8 cellular contexts compared by ENCODE assay signal in the genomic region with DNA sequence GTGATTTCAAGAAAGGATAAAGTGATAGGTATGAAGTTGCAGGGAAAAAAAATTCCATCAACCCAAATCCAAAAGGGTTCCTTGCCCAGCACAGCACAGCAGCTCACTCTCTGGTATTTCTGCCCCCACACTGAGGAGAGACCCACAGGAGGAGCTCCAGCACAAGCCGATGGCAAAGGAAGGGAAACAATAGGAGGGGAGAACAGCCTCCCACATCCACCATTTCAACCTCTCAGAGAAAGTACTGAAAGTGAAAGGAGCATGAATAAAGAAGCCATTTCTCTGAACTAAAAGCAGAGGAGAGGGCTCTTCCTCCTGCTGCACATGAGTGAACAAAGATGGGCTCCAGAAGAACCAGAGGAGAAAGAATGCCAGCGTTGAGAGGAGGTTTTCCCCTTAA. TPM values are rescaled to one million over a fixed set of nuclear protein-coding genes. Genes with fewer than 3 reads are reported as not detected.
DNase-seq lines count a peak whose midpoint lies in the region; ATAC-seq, FAIRE-seq and TF ChIP-seq lines count a peak whose summit lies in the region.

No MANE protein-coding gene starts in this region.

- H3K4me3 ChIP-seq in ACC112 (ENCODE audit: low read depth, low read length) (peak overlapping the region; percentile 28), aorta (ENCODE audit: low read length in 2 of 2) (no peak overlapping the region)

- H3K4me1 ChIP-seq in ACC112 (ENCODE audit: control insufficient read depth, insufficient read depth, low read length, unreplicated experiment): peaks cover 48% of the 10 kb centered on the region
- H3K4me1 ChIP-seq in aorta (ENCODE audit: control insufficient read depth in 1 of 2, insufficient read depth in 2 of 2, low read length in 2 of 2): no peaks in the 10 kb centered on the region

- no peak for TF ChIP-seq CTCF in D721Med (IDR thresholded peaks at IDR 0.05; ENCODE audit: insufficient read depth, missing control alignments)

- H3K9me3 ChIP-seq in aorta (ENCODE audit: control insufficient read depth, low read length): no peaks in the 10 kb centered on the region

- no peaks in the 10 kb centered on the region for H3K27me3 Mint-ChIP-seq in activated T-cell treated with anti-CD3 and anti-CD28 coated beads, Interleukin-2, amount 50 U/mL, for 72 hours (ENCODE audit: low read depth)
- peaks cover 0 to 4% (median 3%) of the 10 kb centered on the region in 3 donors for H3K27me3 Mint-ChIP-seq in immature natural killer cell (ENCODE audit: low read depth in 3 of 3)

- H3K9me3 Mint-ChIP-seq in activated T-cell treated with anti-CD3 and anti-CD28 coated beads, Interleukin-2, amount 50 U/mL, for 72 hours: no peaks in the 10 kb centered on the region
- H3K9me3 Mint-ChIP-seq in immature natural killer cell: no peaks in the 10 kb centered on the region

- WGBS in aorta, 2 donors: 24% methylated on average over 2 of the region's 2 CpGs

- H3K36me3 Mint-ChIP-seq in activated T-cell treated with anti-CD3 and anti-CD28 coated beads, Interleukin-2, amount 50 U/mL, for 72 hours (ENCODE audit: insufficient read depth in 2 of 2): no peaks in the 10 kb centered on the region
- H3K36me3 Mint-ChIP-seq in immature natural killer cell: no peaks in the 10 kb centered on the region

- peaks cover 52% of the 10 kb centered on the region for H3K4me1 Mint-ChIP-seq in activated T-cell treated with anti-CD3 and anti-CD28 coated beads, Interleukin-2, amount 50 U/mL, for 72 hours (ENCODE audit: low read depth)
- H3K4me1 Mint-ChIP-seq in immature natural killer cell: peaks cover 5 to 15% of the 10 kb centered on the region in 2 donors

- FAIRE-seq in D721Med (lab: Jason Lieb, UNC): no peak

- DNase-seq in activated T-cell treated with anti-CD3 and anti-CD28 coated beads, Interleukin-2, amount 50 U/mL, for 72 hours: peak in 1 of 2 donors; percentile 15
- no peak for DNase-seq in immature natural killer cell
- DNase-seq in aorta: no peak
- DNase-seq in AML-193 (lab: John Stamatoyannopoulos, UW): no peak
- DNase-seq in D721Med (ENCODE audit: insufficient read length, low spot score): no peak

- no peaks in the 10 kb centered on the region for H3K27me3 ChIP-seq in ACC112 (ENCODE audit: insufficient read depth, low read length)
- H3K27me3 ChIP-seq in aorta (ENCODE audit: control insufficient read depth in 1 of 2, insufficient read depth in 2 of 2, low read length in 1 of 2): no peaks in the 10 kb centered on the region

- intact Hi-C loops in aorta (cut with DNase I): loop anchor here in 1 of 2 donors (5.0 kb wide), 1 partner anchor 365 kb away; no protein-coding TSS in a partner anchor

- H3K27ac ChIP-seq in ACC112 (ENCODE audit: low read depth, low read length) (peak overlapping the region; percentile 55), aorta (ENCODE audit: low read depth in 1 of 2, low read length in 2 of 2) (no peak overlapping the region)

- H3K27ac Mint-ChIP-seq in activated T-cell treated with anti-CD3 and anti-CD28 coated beads, Interleukin-2, amount 50 U/mL, for 72 hours: peak overlapping the region; percentile 2
- H3K27ac Mint-ChIP-seq in immature natural killer cell: peak overlapping the region in 1 of 6 donors; percentile 42

- H3K4me3 Mint-ChIP-seq in activated T-cell treated with anti-CD3 and anti-CD28 coated beads, Interleukin-2, amount 50 U/mL, for 72 hours: peak overlapping the region; percentile 75 to 84
- peak overlapping the region in 3 of 5 donors; percentile 53 to 70 (median 59) for H3K4me3 Mint-ChIP-seq in immature natural killer cell

- no peaks in the 10 kb centered on the region for H3K79me2 ChIP-seq in ACC112 (ENCODE audit: control insufficient read depth, insufficient read depth, low read length, unreplicated experiment)

- H3K36me3 ChIP-seq in ACC112 (ENCODE audit: insufficient read depth, low read length) (no peaks in the 10 kb centered on the region), aorta (ENCODE audit: control insufficient read depth in 1 of 2, insufficient read depth in 2 of 2, low read length in 1 of 2) (no peaks in the 10 kb centered on the region)

- peak overlapping the region; percentile 34 for H2AFZ ChIP-seq in ACC112 (ENCODE audit: low read length, unreplicated experiment)

- ATAC-seq in GM18867 (IDR thresholded peaks at IDR 0.05; ENCODE audit: unreplicated experiment): peak; percentile 42
- peak; percentile 33 to 46 for ATAC-seq in activated T-cell treated with anti-CD3 and anti-CD28 coated beads, Interleukin-2, amount 50 U/mL, for 72 hours (replicated peaks in 1 of 2)
- ATAC-seq in aorta (ENCODE audit: low FRiP score): peak; percentile 66
- no peak for ATAC-seq in GM21360 (IDR thresholded peaks at IDR 0.05; ENCODE audit: unreplicated experiment)

RNA-seq across cellular contexts. Expression of a gene that starts 54.9 kb away (rescaled TPM):
- 1 to 10 TPM; 6.9 to 8.6 TPM for total RNA-seq in activated T-cell treated with anti-CD3 and anti-CD28 coated beads, Interleukin-2, amount 50 U/mL, for 72 hours
- polyA plus RNA-seq in immature natural killer cell: under 1 TPM; 0.40 to 0.76 (median 0.43) TPM
- total RNA-seq in aorta: 10 to 100 TPM; 19.5 to 21.8 TPM
- 1 to 10 TPM; 3.4 to 5.3 TPM for polyA plus RNA-seq in aorta
